8 cellular contexts compared by ENCODE assay signal in the genomic region with DNA sequence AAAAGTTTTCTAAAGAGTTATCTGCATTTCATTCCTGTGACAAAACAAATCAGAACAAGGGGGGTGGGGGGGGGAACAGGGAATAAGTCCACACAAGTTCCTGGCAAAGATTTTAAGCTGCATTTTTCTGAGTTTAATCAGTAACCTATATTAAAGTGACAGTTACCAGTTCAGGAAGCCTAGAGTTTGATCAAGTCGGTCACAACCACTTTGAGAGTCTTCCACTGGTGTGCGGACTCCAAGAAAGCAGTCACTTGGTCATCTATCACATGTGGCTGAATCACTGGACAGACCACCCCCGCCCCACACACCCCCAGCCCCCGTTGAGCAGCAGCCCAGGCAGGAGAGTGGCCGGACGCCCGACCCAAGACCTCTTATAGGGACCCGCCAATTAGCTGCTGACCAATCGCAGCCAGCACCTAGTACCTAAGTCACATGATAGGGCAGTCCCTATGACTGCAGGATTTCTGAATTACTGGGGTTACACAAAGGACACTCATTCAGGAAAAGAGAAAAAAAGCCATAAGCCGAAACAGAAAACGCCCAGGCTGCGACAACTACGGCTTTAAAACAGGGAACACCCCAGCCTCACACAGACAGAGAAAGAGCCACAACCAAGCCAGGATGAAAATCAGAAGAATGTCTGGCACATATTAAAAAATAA.
DNase-seq lines count a peak whose midpoint lies in the region; FAIRE-seq and TF ChIP-seq lines count a peak whose summit lies in the region.

No MANE protein-coding gene starts in this region.

- peak overlapping the region; percentile 100 for H3K9ac ChIP-seq in GM23248

- TF ChIP-seq CTCF in WERI-Rb-1 (IDR thresholded peaks at IDR 0.05; ENCODE audit: low read depth, low read length): no peak

- peak overlapping the region; percentile 98 for H3K27ac Mint-ChIP-seq in activated T-helper 1 cell treated with anti-CD3 and anti-CD28 coated beads, Interleukin-12 subunit alpha, Interleukin-12 subunit beta, Interleukin-2, Interleukin-4 antibody, amounts not matched to agents 30 ng/mL and 10 ng/mL and 1 ng/mL, durations not matched to agents 14 hours and 24 hours and 36 hours

- H3K4me2 ChIP-seq in GM23248 (ENCODE audit: unreplicated experiment): peak overlapping the region; percentile 96

- H3K4me3 ChIP-seq in GM23248: peak overlapping the region; percentile 90
- H3K4me3 ChIP-seq in WERI-Rb-1 (ENCODE audit: low read depth, low read length): no peak overlapping the region
- H3K4me3 ChIP-seq in H7 (ENCODE audit: insufficient read depth, low read depth, low read length): no peak overlapping the region

- peaks cover 88% of the 10 kb centered on the region for H3K79me2 ChIP-seq in GM23248 (ENCODE audit: insufficient read depth)

- H3K4me3 Mint-ChIP-seq in activated T-helper 1 cell treated with anti-CD3 and anti-CD28 coated beads, Interleukin-12 subunit alpha, Interleukin-12 subunit beta, Interleukin-2, Interleukin-4 antibody, amounts not matched to agents 30 ng/mL and 10 ng/mL and 1 ng/mL, durations not matched to agents 14 hours and 24 hours and 36 hours: peak overlapping the region; percentile 98

- intact Hi-C loops in activated T-helper 1 cell treated with anti-CD3 and anti-CD28 coated beads, Interleukin-12 subunit alpha, Interleukin-12 subunit beta, Interleukin-2, Interleukin-4 antibody, amounts not matched to agents 30 ng/mL and 10 ng/mL and 1 ng/mL, durations not matched to agents 14 hours and 24 hours and 36 hours (cut with micrococcal nuclease): loop anchor here (1.0 to 10.0 kb wide), 5 partner anchors 33 to 895 kb away; a partner anchor contains a TSS

- H3K4me1 ChIP-seq in GM23248 (ENCODE audit: insufficient read depth): peaks cover 30% of the 10 kb centered on the region

- H4K20me1 ChIP-seq in GM23248 (ENCODE audit: insufficient read depth): no peaks in the 10 kb centered on the region

- H3K27ac ChIP-seq in GM23248: peak overlapping the region; percentile 97
- H3K27ac ChIP-seq in WERI-Rb-1: no peak overlapping the region

- H3K9me3 Mint-ChIP-seq in activated T-helper 1 cell treated with anti-CD3 and anti-CD28 coated beads, Interleukin-12 subunit alpha, Interleukin-12 subunit beta, Interleukin-2, Interleukin-4 antibody, amounts not matched to agents 30 ng/mL and 10 ng/mL and 1 ng/mL, durations not matched to agents 14 hours and 24 hours and 36 hours: no peaks in the 10 kb centered on the region

- peaks cover 44% of the 10 kb centered on the region for H3K36me3 ChIP-seq in GM23248 (ENCODE audit: low read depth)
- no peaks in the 10 kb centered on the region for H3K36me3 ChIP-seq in WERI-Rb-1
- H3K36me3 ChIP-seq in H7 (replicated peaks; ENCODE audit: control insufficient read depth, insufficient read depth, low read length): peaks cover 2% of the 10 kb centered on the region; the same call in 1 of the 2 replicates

- no peaks in the 10 kb centered on the region for H3K9me2 ChIP-seq in GM23248 (ENCODE audit: insufficient read depth)

- peaks cover 50% of the 10 kb centered on the region for H3K36me3 Mint-ChIP-seq in activated T-helper 1 cell treated with anti-CD3 and anti-CD28 coated beads, Interleukin-12 subunit alpha, Interleukin-12 subunit beta, Interleukin-2, Interleukin-4 antibody, amounts not matched to agents 30 ng/mL and 10 ng/mL and 1 ng/mL, durations not matched to agents 14 hours and 24 hours and 36 hours (ENCODE audit: low read depth)

- H3K27me3 ChIP-seq in GM23248 (replicated peaks; ENCODE audit: insufficient read depth) (no peaks in the 10 kb centered on the region), WERI-Rb-1 (ENCODE audit: insufficient read depth, low read depth, severe bottlenecking) (peaks cover 10% of the 10 kb centered on the region), H7 (ENCODE audit: control insufficient read depth, insufficient read depth, low read length) (no peaks in the 10 kb centered on the region)

- no peak overlapping the region for H2AFZ ChIP-seq in GM23248

- H3F3A ChIP-seq in GM23248 (ENCODE audit: insufficient read depth): peaks cover 92% of the 10 kb centered on the region

- peak; percentile 43; the same call in 1 of the 2 replicates for TF ChIP-seq POLR2A in GM12892 (IDR thresholded peaks at IDR 0.05; ENCODE audit: low read depth, low read length)

- DNase-seq in GM12892 (ENCODE audit: insufficient read length): peak; percentile 24
- peak; percentile 89 for DNase-seq in GM23248
- DNase-seq in Kasumi-1 (lab: John Stamatoyannopoulos, UW): peak; percentile 87 to 90
- DNase-seq in activated T-helper 1 cell treated with anti-CD3 and anti-CD28 coated beads, Interleukin-12 subunit alpha, Interleukin-12 subunit beta, Interleukin-2, Interleukin-4 antibody, amounts not matched to agents 30 ng/mL and 10 ng/mL and 1 ng/mL, durations not matched to agents 14 hours and 24 hours and 36 hours (ENCODE audit: low spot score): peak; percentile 6
- peak; percentile 57 for DNase-seq in germinal center (ENCODE audit: low spot score)
- DNase-seq in pulmonary artery endothelial cell (ENCODE audit: low read depth, low spot score): peak; percentile 82
- DNase-seq in WERI-Rb-1: no peak
- no peak for DNase-seq in H7

- FAIRE-seq in GM12892 (lab: Jason Lieb, UNC): peak; percentile 67

- in situ Hi-C loops in GM23248 (cut with MboI): no loop called here

- no peaks in the 10 kb centered on the region for H3K9me3 ChIP-seq in GM23248 (ENCODE audit: low read depth)
- H3K9me3 ChIP-seq in WERI-Rb-1 (ENCODE audit: severe bottlenecking): no peaks in the 10 kb centered on the region

- peaks cover 59% of the 10 kb centered on the region for H3K4me1 Mint-ChIP-seq in activated T-helper 1 cell treated with anti-CD3 and anti-CD28 coated beads, Interleukin-12 subunit alpha, Interleukin-12 subunit beta, Interleukin-2, Interleukin-4 antibody, amounts not matched to agents 30 ng/mL and 10 ng/mL and 1 ng/mL, durations not matched to agents 14 hours and 24 hours and 36 hours (ENCODE audit: low read depth)

- WGBS in GM23248 (ENCODE audit: low coverage in 1 of 2, low lambda C conversion rate in 2 of 2, missing lambda C conversion rate in 2 of 2), 2 experiments: 0 to 10% methylated on average over 2 to 13 of the region's 13 CpGs

- H3K27me3 Mint-ChIP-seq in activated T-helper 1 cell treated with anti-CD3 and anti-CD28 coated beads, Interleukin-12 subunit alpha, Interleukin-12 subunit beta, Interleukin-2, Interleukin-4 antibody, amounts not matched to agents 30 ng/mL and 10 ng/mL and 1 ng/mL, durations not matched to agents 14 hours and 24 hours and 36 hours (ENCODE audit: insufficient read depth): no peaks in the 10 kb centered on the region

Comparison
In these comparisons a context has a peak if more than half of its experiments do, and no peak if none do; other contexts are left out.
1. DNase-seq: peak in GM12892 (single experiment), GM23248 (single experiment), Kasumi-1 (2 of 2), activated T-helper 1 cell treated with anti-CD3 and anti-CD28 coated beads, Interleukin-12 subunit alpha, Interleukin-12 subunit beta, Interleukin-2, Interleukin-4 antibody, amounts not matched to agents 30 ng/mL and 10 ng/mL and 1 ng/mL, durations not matched to agents 14 hours and 24 hours and 36 hours (single experiment), germinal center (single experiment) and pulmonary artery endothelial cell (single experiment); none in WERI-Rb-1 (single experiment) and H7 (single experiment).